In genomic region chr6:25478973-25479372, GRCh38 we compare ENCODE assay signal across 27 cellular contexts.
"Had no signal": no experiment of that assay in that cellular context is flagged by ENCODE, and none has a peak within 500 bp of the region (broad histone marks: within the 10 kb centered on the region; RNA-seq: fewer than 3 reads in every experiment).

No MANE protein-coding gene starts in this region.

- H3K27me3 Mint-ChIP-seq: activated CD4-positive, alpha-beta T cell treated with anti-CD3 and anti-CD28 coated beads, Interleukin-2, amount 10 ng/mL, durations not matched to agents 24 days and 14 days; activated CD8-positive, alpha-beta memory T cell treated with anti-CD3 and anti-CD28 coated beads, Interleukin-2, amount 10 ng/mL, durations not matched to agents 7 days and 5 days; activated naive CD4-positive, alpha-beta T cell treated with anti-CD3 and anti-CD28 coated beads, Interleukin-2, amount 50 U/mL, for 24 hours; activated T-cell treated with anti-CD3 and anti-CD28 coated beads, Interleukin-2, amount 50 U/mL, for 24 hours had no signal

- H3K27ac Mint-ChIP-seq: activated B cell treated with CpG ODN at 0.5 μM for 24 hours; activated CD4-positive, alpha-beta T cell treated with anti-CD3 and anti-CD28 coated beads, Interleukin-2, amount 10 ng/mL, durations not matched to agents 24 days and 14 days; activated CD8-positive, alpha-beta memory T cell treated with anti-CD3 and anti-CD28 coated beads, Interleukin-2, amount 10 ng/mL, durations not matched to agents 7 days and 5 days; activated naive CD4-positive, alpha-beta T cell treated with anti-CD3 and anti-CD28 coated beads, Interleukin-2, amount 50 U/mL, for 24 hours; activated T-cell treated with anti-CD3 and anti-CD28 coated beads, Interleukin-2, amount 50 U/mL, for 24 hours; activated T-helper 1 cell treated with anti-CD3 and anti-CD28 coated beads, Interleukin-12 subunit alpha, Interleukin-12 subunit beta, Interleukin-2, Interleukin-4 antibody, amounts not matched to agents 30 ng/mL and 10 ng/mL and 1 ng/mL, durations not matched to agents 14 hours and 24 hours and 36 hours; T-helper 1 cell treated with Interleukin-12 subunit alpha and Interleukin-12 subunit beta and Interleukin-4 antibody, amounts not matched to agents 30 μg/mL and 1 μg/mL, for 36 hours had no signal

- H3K4me3 ChIP-seq: MG63 had no signal

- H3K9me3 ChIP-seq: MG63 had no signal

- H3K4me3 Mint-ChIP-seq: activated B cell treated with CpG ODN at 0.5 μM for 24 hours; activated CD4-positive, alpha-beta T cell treated with anti-CD3 and anti-CD28 coated beads, Interleukin-2, amount 10 ng/mL, durations not matched to agents 24 days and 14 days; activated CD8-positive, alpha-beta memory T cell treated with anti-CD3 and anti-CD28 coated beads, Interleukin-2, amount 10 ng/mL, durations not matched to agents 7 days and 5 days; activated naive CD4-positive, alpha-beta T cell treated with anti-CD3 and anti-CD28 coated beads, Interleukin-2, amount 50 U/mL, for 24 hours; activated T-cell treated with anti-CD3 and anti-CD28 coated beads, Interleukin-2, amount 50 U/mL, for 24 hours; activated T-helper 1 cell treated with anti-CD3 and anti-CD28 coated beads, Interleukin-12 subunit alpha, Interleukin-12 subunit beta, Interleukin-2, Interleukin-4 antibody, amounts not matched to agents 30 ng/mL and 10 ng/mL and 1 ng/mL, durations not matched to agents 14 hours and 24 hours and 36 hours; T-helper 1 cell treated with Interleukin-12 subunit alpha and Interleukin-12 subunit beta and Interleukin-4 antibody, amounts not matched to agents 30 μg/mL and 1 μg/mL, for 36 hours had no signal

- H3K27ac ChIP-seq: RWPE1 had no signal

- H3K36me3 ChIP-seq: MG63 had no signal

- ATAC-seq: activated CD8-positive, alpha-beta memory T cell treated with anti-CD3 and anti-CD28 coated beads, Interleukin-2, amount 10 ng/mL, durations not matched to agents 7 days and 5 days; Panc1 had no signal

- H3K9me3 Mint-ChIP-seq: activated B cell treated with CpG ODN at 0.5 μM for 24 hours; activated CD4-positive, alpha-beta T cell treated with anti-CD3 and anti-CD28 coated beads, Interleukin-2, amount 10 ng/mL, durations not matched to agents 24 days and 14 days; activated naive CD4-positive, alpha-beta T cell treated with anti-CD3 and anti-CD28 coated beads, Interleukin-2, amount 50 U/mL, for 24 hours; activated T-cell treated with anti-CD3 and anti-CD28 coated beads, Interleukin-2, amount 50 U/mL, for 24 hours; activated T-helper 1 cell treated with anti-CD3 and anti-CD28 coated beads, Interleukin-12 subunit alpha, Interleukin-12 subunit beta, Interleukin-2, Interleukin-4 antibody, amounts not matched to agents 30 ng/mL and 10 ng/mL and 1 ng/mL, durations not matched to agents 14 hours and 24 hours and 36 hours; T-helper 1 cell treated with Interleukin-12 subunit alpha and Interleukin-12 subunit beta and Interleukin-4 antibody, amounts not matched to agents 30 μg/mL and 1 μg/mL, for 36 hours had no signal

- H3K36me3 Mint-ChIP-seq: activated CD8-positive, alpha-beta memory T cell treated with anti-CD3 and anti-CD28 coated beads, Interleukin-2, amount 10 ng/mL, durations not matched to agents 7 days and 5 days had no signal

- H3K4me1 Mint-ChIP-seq: activated naive CD4-positive, alpha-beta T cell treated with anti-CD3 and anti-CD28 coated beads, Interleukin-2, amount 50 U/mL, for 24 hours had no signal

- H3K27me3 ChIP-seq: MG63 had no signal

- DNase-seq: activated B cell treated with CpG ODN at 0.5 μM for 24 hours; activated CD4-positive, alpha-beta T cell treated with anti-CD3 and anti-CD28 coated beads for 1 hour; activated CD4-positive, alpha-beta T cell treated with anti-CD3 and anti-CD28 coated beads, Interleukin-2, amount 10 ng/mL, durations not matched to agents 24 days and 14 days; activated CD4-positive, alpha-beta T cell treated with anti-CD3 and anti-CD28 coated beads, Interleukin-2, amount 50 U/mL, for 48 hours; activated CD8-positive, alpha-beta memory T cell treated with anti-CD3 and anti-CD28 coated beads, Interleukin-2, amount 10 ng/mL, durations not matched to agents 7 days and 5 days; activated effector memory CD4-positive, alpha-beta T cell treated with Interleukin-2 at 50 U/mL for 16 hours; activated naive CD4-positive, alpha-beta T cell; activated T-cell treated with anti-CD3 and anti-CD28 coated beads, Interleukin-2, amount 50 U/mL, for 24 hours; amniotic stem cell; KG1; MG63; MV-4-11; NCI-H1105; NCI-H1436; NCI-H1694 treated with DMSO at 0.1 percent for 48 hours; NCI-H2029 treated with DMSO at 0.1 percent for 48 hours; NCI-H345; NCI-H510A; NCI-H526 treated with DMSO at 0.1 percent for 48 hours; NK-92 treated with Interleukin-12 subunit alpha and Interleukin-12 subunit beta, amount 100 ng/mL, for 24 hours; OCI-M1; SHP77 had no signal
